In genomic region chr19:35648017-35648961, GRCh38 we compare ENCODE assay signal across 8 cellular contexts. TPM values are rescaled to one million over a fixed set of nuclear protein-coding genes. Genes with fewer than 3 reads are reported as not detected.
DNase-seq lines count a peak whose midpoint lies in the region; ATAC-seq and TF ChIP-seq lines count a peak whose summit lies in the region.

A gene with protein sequence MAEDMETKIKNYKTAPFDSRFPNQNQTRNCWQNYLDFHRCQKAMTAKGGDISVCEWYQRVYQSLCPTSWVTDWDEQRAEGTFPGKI (plus strand): TSS chr19:35648323. CDS start chr19:35651244, 2,921 bp downstream.

- peak within 1 kb of the TSS; percentile 94 for H3K4me3 ChIP-seq in AG04450 (ENCODE audit: low read depth, low read length)

- no peak for TF ChIP-seq CTCF in AG04450 (IDR thresholded peaks at IDR 0.05; ENCODE audit: low read depth, low read length)

- peak; percentile 60 for ATAC-seq in GM18909 (IDR thresholded peaks at IDR 0.05; ENCODE audit: poor library complexity, unreplicated experiment)
- peak; percentile 47 for ATAC-seq in HG03280 (IDR thresholded peaks at IDR 0.05; ENCODE audit: unreplicated experiment)

- POLR2A ChIA-PET in AG04450 (lab: Yijun Ruan, JAX), result interaction anchor here (0.6 to 1.4 kb wide), 5 partner anchors 8 to 220 kb away, joined by 4 to 6 read pairs (median 4); no protein-coding TSS in a partner anchor

- H3K27me3 ChIP-seq in AG04450 (ENCODE audit: control insufficient read depth, insufficient read depth, low read length), result no peaks in the 10 kb centered on the region

- peak within 1 kb of the TSS; percentile 25 for H3K27ac ChIP-seq in AG04450 (ENCODE audit: low read depth, low read length)

- CTCF ChIA-PET in AG04450 (lab: Charles Lee), result interaction anchor here (1.7 kb wide), 1 partner anchor 138 kb away, joined by 5 read pairs; no protein-coding TSS in a partner anchor

- H3K9me3 ChIP-seq in AG04450 (ENCODE audit: control insufficient read depth, insufficient read depth, low read length), result no peaks in the 10 kb centered on the region

- DNase-seq in AG04450 (ENCODE audit: low read depth, low spot score), result peak; percentile 91
- DNase-seq in NCI-H345 treated with DMSO at 0.1 percent for 48 hours (lab: John Stamatoyannopoulos, UW; ENCODE audit: unreplicated experiment), result peak; percentile 100
- DNase-seq in activated CD4-positive, CD25-positive, alpha-beta regulatory T cell (lab: John Stamatoyannopoulos, UW), result peak; percentile 73 to 85 (median 80)
- DNase-seq in central memory CD4-positive, alpha-beta T cell, result peak; percentile 93
- peak; percentile 98 for DNase-seq in iris pigment epithelial cell (ENCODE audit: low read depth)
- DNase-seq in stimulated activated CD4-positive, alpha-beta T cell treated with anti-CD3 and anti-CD28 coated beads, Interleukin-12 subunit alpha, Interleukin-12 subunit beta, amount 100 ng/mL, for 24 hours (ENCODE audit: low read depth in 2 of 2), result peak; percentile 83 to 89

RNA-seq across cellular contexts. Expression of the gene that starts here (rescaled TPM):
- polyA plus RNA-seq in AG04450 (2011; rRNA removed), result 398 and 527 TPM in 2 replicates
- polyA minus RNA-seq in AG04450 (2011; rRNA and poly(A)+ RNA removed), result 243 and 345 TPM in 2 replicates

Comparison
In these comparisons a context has a peak if more than half of its experiments do, and no peak if none do; other contexts are left out.
1. Peak in every context shown above with its lines: DNase-seq, ATAC-seq, H3K4me3 ChIP-seq and H3K27ac ChIP-seq.